ENCODE assay signal across 8 cellular contexts in the genomic region with DNA sequence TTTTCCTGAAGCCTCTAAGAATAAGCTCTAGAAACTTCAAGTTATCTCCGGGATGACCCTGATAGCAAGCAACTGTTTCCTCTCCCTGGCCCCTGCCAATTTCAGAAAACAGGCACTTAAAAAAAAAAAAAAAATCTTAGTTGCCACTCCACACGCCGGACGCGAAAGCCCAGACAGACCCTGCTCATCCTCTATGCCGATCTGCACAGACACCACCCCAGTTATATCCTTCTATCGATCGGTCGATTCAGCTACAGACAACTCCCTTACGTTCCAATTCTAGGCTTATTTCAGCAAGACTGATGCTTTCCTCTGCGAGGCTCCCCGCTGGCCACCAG. TPM values are rescaled to one million over a fixed set of nuclear protein-coding genes. Genes with fewer than 3 reads are reported as not detected.
DNase-seq lines count a peak whose midpoint lies in the region; ATAC-seq, FAIRE-seq and TF ChIP-seq lines count a peak whose summit lies in the region.

No MANE protein-coding gene starts in this region.

- peaks cover 15% of the 10 kb centered on the region for H3K4me1 ChIP-seq in A549

- POLR2A ChIA-PET in A549 (lab: Yijun Ruan, JAX), result interaction anchor here (0.6 to 0.8 kb wide), 3 partner anchors 11 to 89 kb away, joined by 3 to 8 read pairs (median 6); no protein-coding TSS in a partner anchor

- peak overlapping the region; percentile 87 to 98 for H3K27ac ChIP-seq in A549

- no peaks in the 10 kb centered on the region for H3K9me3 ChIP-seq in A549

- peak overlapping the region; percentile 77 for H3K4me3 ChIP-seq in A549
- H3K4me3 ChIP-seq in choroid plexus epithelial cell (ENCODE audit: low read depth, low read length), result peak overlapping the region; percentile 84

- WGBS in A549 (ENCODE audit: missing lambda C conversion rate), result 1% methylated on average over 12 of the region's 12 CpGs

- ATAC-seq in A549, result no peak; a peak in 2 of 6 replicates
- ATAC-seq in HG02571 (IDR thresholded peaks at IDR 0.05; ENCODE audit: unreplicated experiment), result peak; percentile 3
- no peak for ATAC-seq in GM18505 (IDR thresholded peaks at IDR 0.05; ENCODE audit: unreplicated experiment)

- TF ChIP-seq POLR2A in A549 (IDR thresholded peaks at IDR 0.05; ENCODE audit: low read length) (no peak), GM18505 (IDR thresholded peaks at IDR 0.05; ENCODE audit: borderline replicate concordance, extremely low read depth, insufficient read depth, insufficient read length) (no peak)

- DNase-seq in A549 (ENCODE audit: low read depth in 1 of 2, low spot score in 1 of 2), result no peak
- no peak for DNase-seq in choroid plexus epithelial cell (ENCODE audit: low read depth)
- peak; percentile 72 for DNase-seq in midbrain (lab: John Stamatoyannopoulos, UW)
- DNase-seq in occipital lobe (lab: John Stamatoyannopoulos, UW), result no peak
- no peak for DNase-seq in NCI-H446 (lab: John Stamatoyannopoulos, UW)
- DNase-seq in HTR-8/SVneo (ENCODE audit: insufficient read length, low spot score), result no peak

- TF ChIP-seq CTCF in A549 (IDR thresholded peaks at IDR 0.05), result no peak
- no peak for TF ChIP-seq CTCF in choroid plexus epithelial cell (conservative IDR thresholded peaks at IDR 0.05; ENCODE audit: low read depth, low read length)

- TF ChIP-seq RAD21 in A549 (conservative IDR thresholded peaks at IDR 0.05 in 1 of 2, IDR thresholded peaks at IDR 0.05 in 1 of 2), result no peak

- no peak for TF ChIP-seq EP300 in A549 (IDR thresholded peaks at IDR 0.05)

- H3K4me2 ChIP-seq in A549, result peak overlapping the region; percentile 89

- FAIRE-seq in A549 (lab: Jason Lieb, UNC), result no peak
- no peak for FAIRE-seq in HTR-8/SVneo (lab: Jason Lieb, UNC)

- CTCF ChIA-PET in A549 (lab: Yijun Ruan, JAX), result interaction anchor here (0.5 to 0.9 kb wide), 2 partner anchors 22 to 629 kb away, joined by 3 read pairs; no protein-coding TSS in a partner anchor

TF ChIP-seq in A549, 52 proteins besides CTCF, POLR2A, EP300 and RAD21:
- TF ChIP-seq JUN (IDR thresholded peaks at IDR 0.05) (0 out of 5 replicates have a peak, but pooled peaks of 1 of the 2 experiments have one; percentile 43), PHF8 (IDR thresholded peaks at IDR 0.05; ENCODE audit: borderline replicate concordance, low read depth) (no peak)

RNA-seq across cellular contexts. Expression of gene ANP32E, which starts 1.6 kb away (rescaled TPM):
- polyA plus RNA-seq in A549 (2011; rRNA removed) (31.7 and 60.0 TPM in 2 replicates), A549 (2017; fragmentation: RNase III; extraction: RNeasy Plus Mini Kit Qiagen cat#74134 plus additional on column Dnase treatment) (109 to 128 TPM (median 115 TPM) in 3 replicates)
- polyA plus RNA-seq in A549 (2012; cell fraction: cytosol; rRNA removed), result 12.2 and 12.5 TPM in 2 replicates
- 2.2 and 5.2 TPM in 2 replicates for polyA plus RNA-seq in A549 (2012; cell fraction: nucleus; rRNA removed)
- polyA minus RNA-seq in A549 (2011; rRNA and poly(A)+ RNA removed), result 18.6 and 22.1 TPM in 2 replicates
- 20.3 TPM for total RNA-seq in occipital lobe

RNA-seq across cellular contexts. Expression of gene CA14, which starts 23.3 kb away (rescaled TPM):
- not detected in 2 replicates for polyA plus RNA-seq in A549 (2011; rRNA removed)
- not detected in 2 replicates for polyA plus RNA-seq in A549 (2012; cell fraction: cytosol; rRNA removed)
- not detected in 2 replicates for polyA plus RNA-seq in A549 (2012; cell fraction: nucleus; rRNA removed)
- polyA plus RNA-seq in A549 (2017; fragmentation: RNase III; extraction: RNeasy Plus Mini Kit Qiagen cat#74134 plus additional on column Dnase treatment), result not detected in 3 replicates
- polyA minus RNA-seq in A549 (2011; rRNA and poly(A)+ RNA removed), result not detected in 2 replicates
- total RNA-seq in occipital lobe, result 1.7 TPM

RNA-seq across cellular contexts. Expression of gene APH1A, which starts 34.5 kb away (rescaled TPM):
- polyA plus RNA-seq in A549 (2011; rRNA removed) (118 and 119 TPM in 2 replicates), A549 (2017; fragmentation: RNase III; extraction: RNeasy Plus Mini Kit Qiagen cat#74134 plus additional on column Dnase treatment) (99.4 to 111 TPM (median 109 TPM) in 3 replicates)
- 113 and 155 TPM in 2 replicates for polyA plus RNA-seq in A549 (2012; cell fraction: cytosol; rRNA removed)
- polyA plus RNA-seq in A549 (2012; cell fraction: nucleus; rRNA removed), result 79.0 and 114 TPM in 2 replicates
- polyA minus RNA-seq in A549 (2011; rRNA and poly(A)+ RNA removed), result 121 and 133 TPM in 2 replicates
- 76.7 TPM for total RNA-seq in occipital lobe

RNA-seq across cellular contexts. Expression of gene C1orf54, which starts 38.3 kb away (rescaled TPM):
- polyA plus RNA-seq in A549 (2011; rRNA removed), result 0.16 and 0.19 TPM in 2 replicates
- polyA plus RNA-seq in A549 (2012; cell fraction: cytosol; rRNA removed), result 0.11 and 0.14 TPM in 2 replicates
- 0.06 and 0.10 TPM in 2 replicates for polyA plus RNA-seq in A549 (2012; cell fraction: nucleus; rRNA removed)
- polyA plus RNA-seq in A549 (2017; fragmentation: RNase III; extraction: RNeasy Plus Mini Kit Qiagen cat#74134 plus additional on column Dnase treatment), result 0.12 to 0.21 TPM (median 0.12 TPM) in 3 replicates
- polyA minus RNA-seq in A549 (2011; rRNA and poly(A)+ RNA removed), result not detected in 2 replicates
- total RNA-seq in occipital lobe, result 9.2 TPM

RNA-seq across cellular contexts. Expression of gene CIART, which starts 48.1 kb away (rescaled TPM):
- polyA plus RNA-seq in A549 (2011; rRNA removed), result 1.3 and 1.4 TPM in 2 replicates
- 0.49 and 0.66 TPM in 2 replicates for polyA plus RNA-seq in A549 (2012; cell fraction: cytosol; rRNA removed)
- polyA plus RNA-seq in A549 (2012; cell fraction: nucleus; rRNA removed), result 0.85 and 2.1 TPM in 2 replicates
- polyA plus RNA-seq in A549 (2017; fragmentation: RNase III; extraction: RNeasy Plus Mini Kit Qiagen cat#74134 plus additional on column Dnase treatment), result 0.28 to 0.59 TPM (median 0.48 TPM) in 3 replicates
- 1.4 and 1.8 TPM in 2 replicates for polyA minus RNA-seq in A549 (2011; rRNA and poly(A)+ RNA removed)
- 2.5 TPM for total RNA-seq in occipital lobe
